ENCODE assay signal across 1 cellular context in the genomic region with DNA sequence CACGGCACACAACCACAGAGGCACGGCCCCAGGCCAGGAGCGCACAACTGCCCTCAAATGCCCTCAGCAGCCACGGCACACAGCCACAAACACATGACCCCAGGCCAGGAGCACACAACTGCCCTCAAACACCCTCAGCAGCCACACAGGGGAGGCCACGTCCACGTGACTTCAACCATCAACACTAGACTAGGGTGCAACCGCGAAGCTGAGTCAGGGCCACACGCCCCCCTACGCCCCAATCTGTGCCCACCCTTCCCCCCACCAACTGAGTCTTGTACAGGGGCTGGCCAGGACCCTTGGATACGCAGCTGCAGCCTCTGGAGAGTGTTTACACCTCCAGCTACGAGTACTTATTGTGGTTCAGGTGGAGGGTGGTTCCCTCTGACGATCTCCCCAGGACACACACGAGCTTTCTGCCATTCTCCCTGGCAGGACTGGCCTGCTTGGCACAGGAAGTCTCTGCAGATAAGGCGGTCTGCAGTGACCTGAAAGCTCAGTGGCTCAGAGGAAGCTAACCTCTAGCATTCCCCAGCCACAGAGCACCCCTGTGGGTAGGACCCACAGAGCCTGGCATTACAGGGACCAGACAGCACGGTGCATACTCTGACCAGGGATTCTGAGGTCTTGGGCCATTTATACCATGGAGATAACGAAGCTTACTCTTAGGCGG.
TF ChIP-seq lines count a peak whose summit lies in the region.

No MANE protein-coding gene starts in this region.

TF ChIP-seq in GM23338, 12 proteins besides CTCF, POLR2A, EP300 and RAD21 (continued from another document):
- TF ChIP-seq, protein P1, sequence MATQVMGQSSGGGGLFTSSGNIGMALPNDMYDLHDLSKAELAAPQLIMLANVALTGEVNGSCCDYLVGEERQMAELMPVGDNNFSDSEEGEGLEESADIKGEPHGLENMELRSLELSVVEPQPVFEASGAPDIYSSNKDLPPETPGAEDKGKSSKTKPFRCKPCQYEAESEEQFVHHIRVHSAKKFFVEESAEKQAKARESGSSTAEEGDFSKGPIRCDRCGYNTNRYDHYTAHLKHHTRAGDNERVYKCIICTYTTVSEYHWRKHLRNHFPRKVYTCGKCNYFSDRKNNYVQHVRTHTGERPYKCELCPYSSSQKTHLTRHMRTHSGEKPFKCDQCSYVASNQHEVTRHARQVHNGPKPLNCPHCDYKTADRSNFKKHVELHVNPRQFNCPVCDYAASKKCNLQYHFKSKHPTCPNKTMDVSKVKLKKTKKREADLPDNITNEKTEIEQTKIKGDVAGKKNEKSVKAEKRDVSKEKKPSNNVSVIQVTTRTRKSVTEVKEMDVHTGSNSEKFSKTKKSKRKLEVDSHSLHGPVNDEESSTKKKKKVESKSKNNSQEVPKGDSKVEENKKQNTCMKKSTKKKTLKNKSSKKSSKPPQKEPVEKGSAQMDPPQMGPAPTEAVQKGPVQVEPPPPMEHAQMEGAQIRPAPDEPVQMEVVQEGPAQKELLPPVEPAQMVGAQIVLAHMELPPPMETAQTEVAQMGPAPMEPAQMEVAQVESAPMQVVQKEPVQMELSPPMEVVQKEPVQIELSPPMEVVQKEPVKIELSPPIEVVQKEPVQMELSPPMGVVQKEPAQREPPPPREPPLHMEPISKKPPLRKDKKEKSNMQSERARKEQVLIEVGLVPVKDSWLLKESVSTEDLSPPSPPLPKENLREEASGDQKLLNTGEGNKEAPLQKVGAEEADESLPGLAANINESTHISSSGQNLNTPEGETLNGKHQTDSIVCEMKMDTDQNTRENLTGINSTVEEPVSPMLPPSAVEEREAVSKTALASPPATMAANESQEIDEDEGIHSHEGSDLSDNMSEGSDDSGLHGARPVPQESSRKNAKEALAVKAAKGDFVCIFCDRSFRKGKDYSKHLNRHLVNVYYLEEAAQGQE (IDR thresholded peaks at IDR 0.05; ENCODE audit: unreplicated experiment) = no peak
- TF ChIP-seq STAT1 (IDR thresholded peaks at IDR 0.05; ENCODE audit: unreplicated experiment) = no peak
- TF ChIP-seq, protein P2, sequence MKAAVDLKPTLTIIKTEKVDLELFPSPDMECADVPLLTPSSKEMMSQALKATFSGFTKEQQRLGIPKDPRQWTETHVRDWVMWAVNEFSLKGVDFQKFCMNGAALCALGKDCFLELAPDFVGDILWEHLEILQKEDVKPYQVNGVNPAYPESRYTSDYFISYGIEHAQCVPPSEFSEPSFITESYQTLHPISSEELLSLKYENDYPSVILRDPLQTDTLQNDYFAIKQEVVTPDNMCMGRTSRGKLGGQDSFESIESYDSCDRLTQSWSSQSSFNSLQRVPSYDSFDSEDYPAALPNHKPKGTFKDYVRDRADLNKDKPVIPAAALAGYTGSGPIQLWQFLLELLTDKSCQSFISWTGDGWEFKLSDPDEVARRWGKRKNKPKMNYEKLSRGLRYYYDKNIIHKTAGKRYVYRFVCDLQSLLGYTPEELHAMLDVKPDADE (IDR thresholded peaks at IDR 0.05) = no peak
- TF ChIP-seq, protein P3, sequence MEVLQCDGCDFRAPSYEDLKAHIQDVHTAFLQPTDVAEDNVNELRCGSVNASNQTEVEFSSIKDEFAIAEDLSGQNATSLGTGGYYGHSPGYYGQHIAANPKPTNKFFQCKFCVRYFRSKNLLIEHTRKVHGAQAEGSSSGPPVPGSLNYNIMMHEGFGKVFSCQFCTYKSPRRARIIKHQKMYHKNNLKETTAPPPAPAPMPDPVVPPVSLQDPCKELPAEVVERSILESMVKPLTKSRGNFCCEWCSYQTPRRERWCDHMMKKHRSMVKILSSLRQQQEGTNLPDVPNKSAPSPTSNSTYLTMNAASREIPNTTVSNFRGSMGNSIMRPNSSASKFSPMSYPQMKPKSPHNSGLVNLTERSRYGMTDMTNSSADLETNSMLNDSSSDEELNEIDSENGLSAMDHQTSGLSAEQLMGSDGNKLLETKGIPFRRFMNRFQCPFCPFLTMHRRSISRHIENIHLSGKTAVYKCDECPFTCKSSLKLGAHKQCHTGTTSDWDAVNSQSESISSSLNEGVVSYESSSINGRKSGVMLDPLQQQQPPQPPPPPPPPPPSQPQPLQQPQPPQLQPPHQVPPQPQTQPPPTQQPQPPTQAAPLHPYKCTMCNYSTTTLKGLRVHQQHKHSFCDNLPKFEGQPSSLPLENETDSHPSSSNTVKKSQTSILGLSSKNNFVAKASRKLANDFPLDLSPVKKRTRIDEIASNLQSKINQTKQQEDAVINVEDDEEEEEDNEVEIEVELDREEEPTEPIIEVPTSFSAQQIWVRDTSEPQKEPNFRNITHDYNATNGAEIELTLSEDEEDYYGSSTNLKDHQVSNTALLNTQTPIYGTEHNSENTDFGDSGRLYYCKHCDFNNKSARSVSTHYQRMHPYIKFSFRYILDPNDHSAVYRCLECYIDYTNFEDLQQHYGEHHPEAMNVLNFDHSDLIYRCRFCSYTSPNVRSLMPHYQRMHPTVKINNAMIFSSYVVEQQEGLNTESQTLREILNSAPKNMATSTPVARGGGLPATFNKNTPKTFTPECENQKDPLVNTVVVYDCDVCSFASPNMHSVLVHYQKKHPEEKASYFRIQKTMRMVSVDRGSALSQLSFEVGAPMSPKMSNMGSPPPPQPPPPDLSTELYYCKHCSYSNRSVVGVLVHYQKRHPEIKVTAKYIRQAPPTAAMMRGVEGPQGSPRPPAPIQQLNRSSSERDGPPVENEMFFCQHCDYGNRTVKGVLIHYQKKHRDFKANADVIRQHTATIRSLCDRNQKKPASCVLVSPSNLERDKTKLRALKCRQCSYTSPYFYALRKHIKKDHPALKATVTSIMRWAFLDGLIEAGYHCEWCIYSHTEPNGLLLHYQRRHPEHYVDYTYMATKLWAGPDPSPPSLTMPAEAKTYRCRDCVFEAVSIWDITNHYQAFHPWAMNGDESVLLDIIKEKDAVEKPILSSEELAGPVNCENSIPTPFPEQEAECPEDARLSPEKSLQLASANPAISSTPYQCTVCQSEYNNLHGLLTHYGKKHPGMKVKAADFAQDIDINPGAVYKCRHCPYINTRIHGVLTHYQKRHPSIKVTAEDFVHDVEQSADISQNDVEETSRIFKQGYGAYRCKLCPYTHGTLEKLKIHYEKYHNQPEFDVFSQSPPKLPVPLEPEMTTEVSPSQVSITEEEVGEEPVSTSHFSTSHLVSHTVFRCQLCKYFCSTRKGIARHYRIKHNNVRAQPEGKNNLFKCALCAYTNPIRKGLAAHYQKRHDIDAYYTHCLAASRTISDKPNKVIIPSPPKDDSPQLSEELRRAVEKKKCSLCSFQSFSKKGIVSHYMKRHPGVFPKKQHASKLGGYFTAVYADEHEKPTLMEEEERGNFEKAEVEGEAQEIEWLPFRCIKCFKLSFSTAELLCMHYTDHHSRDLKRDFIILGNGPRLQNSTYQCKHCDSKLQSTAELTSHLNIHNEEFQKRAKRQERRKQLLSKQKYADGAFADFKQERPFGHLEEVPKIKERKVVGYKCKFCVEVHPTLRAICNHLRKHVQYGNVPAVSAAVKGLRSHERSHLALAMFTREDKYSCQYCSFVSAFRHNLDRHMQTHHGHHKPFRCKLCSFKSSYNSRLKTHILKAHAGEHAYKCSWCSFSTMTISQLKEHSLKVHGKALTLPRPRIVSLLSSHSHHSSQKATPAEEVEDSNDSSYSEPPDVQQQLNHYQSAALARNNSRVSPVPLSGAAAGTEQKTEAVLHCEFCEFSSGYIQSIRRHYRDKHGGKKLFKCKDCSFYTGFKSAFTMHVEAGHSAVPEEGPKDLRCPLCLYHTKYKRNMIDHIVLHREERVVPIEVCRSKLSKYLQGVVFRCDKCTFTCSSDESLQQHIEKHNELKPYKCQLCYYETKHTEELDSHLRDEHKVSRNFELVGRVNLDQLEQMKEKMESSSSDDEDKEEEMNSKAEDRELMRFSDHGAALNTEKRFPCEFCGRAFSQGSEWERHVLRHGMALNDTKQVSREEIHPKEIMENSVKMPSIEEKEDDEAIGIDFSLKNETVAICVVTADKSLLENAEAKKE (CRISPR knock-in tag; IDR thresholded peaks at IDR 0.05) = no peak
- TF ChIP-seq EZH2 (IDR thresholded peaks at IDR 0.05; ENCODE audit: low read depth, unreplicated experiment) = no peak
- no peak for TF ChIP-seq CREB1 (CRISPR knock-in tag; IDR thresholded peaks at IDR 0.05; ENCODE audit: low read depth)
- no peak for TF ChIP-seq NANOG (IDR thresholded peaks at IDR 0.05; ENCODE audit: borderline replicate concordance)
